19 cellular contexts compared by ENCODE assay signal in genomic region chr13:21229241-21230024, GRCh38.
"Had no signal": no experiment of that assay in that cellular context is flagged by ENCODE, and none has a peak within 500 bp of the region (broad histone marks: within the 10 kb centered on the region; RNA-seq: fewer than 3 reads in every experiment).

No MANE protein-coding gene starts in this region.

- H3K4me3 ChIP-seq: coronary artery, heart left ventricle, pancreas, tibial artery, upper lobe of left lung, uterus had no signal

- DNase-seq: effector CD4-positive, alpha-beta T cell; endodermal cell; erythroblast; foreskin melanocyte; heart left ventricle; hippocampal formation; left colon; left ventricle myocardium superior; mesendoderm; naive B cell; nucleus accumbens; pancreas; right cardiac atrium; small intestine; stimulated activated CD4-positive, alpha-beta T cell treated with anti-CD3 and anti-CD28 coated beads, Interleukin-12 subunit alpha, Interleukin-12 subunit beta, amount 100 ng/mL, for 4 hours; tibial artery; uterus had no signal

- H3K27me3 ChIP-seq: heart left ventricle, pancreas, tibial artery, upper lobe of left lung, uterus had no signal

- H3K36me3 ChIP-seq: heart left ventricle, pancreas, tibial artery, upper lobe of left lung, uterus had no signal

- H3K4me1 ChIP-seq: pancreas, tibial artery, upper lobe of left lung, uterus had no signal

- H3K9me3 ChIP-seq: heart left ventricle, pancreas, tibial artery, upper lobe of left lung, uterus had no signal

- H3K27ac ChIP-seq: coronary artery, heart left ventricle, pancreas, tibial artery, upper lobe of left lung, uterus had no signal
